ENCODE assay signal across 7 cellular contexts in the genomic region with DNA sequence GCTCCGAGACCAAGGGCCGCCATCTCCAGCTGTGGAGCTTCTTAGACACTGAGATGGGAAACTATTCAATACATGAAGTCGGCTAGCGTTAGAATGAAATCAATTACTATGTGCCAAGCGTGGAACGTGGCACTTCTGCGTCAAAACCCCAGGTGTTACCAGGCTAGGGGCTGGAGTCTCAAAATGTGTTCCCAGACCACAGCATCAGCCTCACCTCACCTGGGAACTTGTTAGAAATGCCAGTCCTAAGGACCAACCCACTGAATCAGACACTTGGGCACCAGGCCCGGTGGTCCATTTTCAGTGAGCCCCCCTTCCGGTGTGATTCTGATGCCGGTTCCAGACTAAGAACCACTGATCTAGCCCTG. TPM values are rescaled to one million over a fixed set of nuclear protein-coding genes. Genes with fewer than 3 reads are reported as not detected.
DNase-seq lines count a peak whose midpoint lies in the region; ATAC-seq lines count a peak whose summit lies in the region.

No MANE protein-coding gene starts in this region.

- no peak for DNase-seq in activated T-helper 1 cell treated with anti-CD3 and anti-CD28 coated beads, Interleukin-12 subunit alpha, Interleukin-12 subunit beta, Interleukin-2, Interleukin-4 antibody, amounts not matched to agents 30 ng/mL and 10 ng/mL and 1 ng/mL, durations not matched to agents 14 hours and 24 hours and 36 hours (ENCODE audit: low spot score)
- DNase-seq in NCI-H1417 treated with DMSO at 0.1 percent for 48 hours (lab: John Stamatoyannopoulos, UW) (no peak), CD1c-positive myeloid dendritic cell (ENCODE audit: extremely low spot score) (no peak)

- H3K27me3 ChIP-seq in HUES48 (ENCODE audit: control insufficient read depth, insufficient read depth, low read length): no peaks in the 10 kb centered on the region

- H3K36me3 ChIP-seq in HUES48 (ENCODE audit: control insufficient read depth, insufficient read depth, low read length): peaks cover 24% of the 10 kb centered on the region

- H3K4me3 Mint-ChIP-seq in activated T-helper 1 cell treated with anti-CD3 and anti-CD28 coated beads, Interleukin-12 subunit alpha, Interleukin-12 subunit beta, Interleukin-2, Interleukin-4 antibody, amounts not matched to agents 30 ng/mL and 10 ng/mL and 1 ng/mL, durations not matched to agents 14 hours and 24 hours and 36 hours: peak overlapping the region; percentile 85
- peak overlapping the region; percentile 88 for H3K4me3 Mint-ChIP-seq in stimulated activated memory B cell treated with anti-CD40 and anti-IgM and Interleukin-4, amounts not matched to agents 10 μg/mL and 1 μg/mL and 100 μg/mL, for 72 hours

- intact Hi-C loops in activated T-helper 1 cell treated with anti-CD3 and anti-CD28 coated beads, Interleukin-12 subunit alpha, Interleukin-12 subunit beta, Interleukin-2, Interleukin-4 antibody, amounts not matched to agents 30 ng/mL and 10 ng/mL and 1 ng/mL, durations not matched to agents 14 hours and 24 hours and 36 hours (cut with micrococcal nuclease): loop anchor here (1.0 kb wide), 1 partner anchor 14 kb away; no protein-coding TSS in a partner anchor

- peaks cover 35% of the 10 kb centered on the region for H3K4me1 ChIP-seq in HUES48 (ENCODE audit: control insufficient read depth, insufficient read depth, low read length)

- H3K9me3 Mint-ChIP-seq in activated T-helper 1 cell treated with anti-CD3 and anti-CD28 coated beads, Interleukin-12 subunit alpha, Interleukin-12 subunit beta, Interleukin-2, Interleukin-4 antibody, amounts not matched to agents 30 ng/mL and 10 ng/mL and 1 ng/mL, durations not matched to agents 14 hours and 24 hours and 36 hours: no peaks in the 10 kb centered on the region
- H3K9me3 Mint-ChIP-seq in stimulated activated memory B cell treated with anti-CD40 and anti-IgM and Interleukin-4, amounts not matched to agents 10 μg/mL and 1 μg/mL and 100 μg/mL, for 72 hours: no peaks in the 10 kb centered on the region

- H3K9ac ChIP-seq in HUES48 (ENCODE audit: low read depth, low read length): no peak overlapping the region

- peaks cover 2% of the 10 kb centered on the region for H3K27me3 Mint-ChIP-seq in activated T-helper 1 cell treated with anti-CD3 and anti-CD28 coated beads, Interleukin-12 subunit alpha, Interleukin-12 subunit beta, Interleukin-2, Interleukin-4 antibody, amounts not matched to agents 30 ng/mL and 10 ng/mL and 1 ng/mL, durations not matched to agents 14 hours and 24 hours and 36 hours (ENCODE audit: insufficient read depth)
- no peaks in the 10 kb centered on the region for H3K27me3 Mint-ChIP-seq in stimulated activated memory B cell treated with anti-CD40 and anti-IgM and Interleukin-4, amounts not matched to agents 10 μg/mL and 1 μg/mL and 100 μg/mL, for 72 hours

- no peaks in the 10 kb centered on the region for H3K9me3 ChIP-seq in HUES48 (ENCODE audit: control insufficient read depth, insufficient read depth, low read length)
- no peaks in the 10 kb centered on the region for H3K9me3 ChIP-seq in iPS-18c (ENCODE audit: control insufficient read depth, insufficient read depth, low read length)

- peak overlapping the region; percentile 90 for H3K27ac Mint-ChIP-seq in activated T-helper 1 cell treated with anti-CD3 and anti-CD28 coated beads, Interleukin-12 subunit alpha, Interleukin-12 subunit beta, Interleukin-2, Interleukin-4 antibody, amounts not matched to agents 30 ng/mL and 10 ng/mL and 1 ng/mL, durations not matched to agents 14 hours and 24 hours and 36 hours
- H3K27ac Mint-ChIP-seq in stimulated activated memory B cell treated with anti-CD40 and anti-IgM and Interleukin-4, amounts not matched to agents 10 μg/mL and 1 μg/mL and 100 μg/mL, for 72 hours: peak overlapping the region; percentile 79

- ATAC-seq in stimulated activated memory B cell treated with anti-CD40 and anti-IgM and Interleukin-4, amounts not matched to agents 10 μg/mL and 1 μg/mL and 100 μg/mL, for 72 hours: no peak
- no peak for ATAC-seq in activated CD4-positive, CD25-positive, alpha-beta regulatory T cell treated with anti-CD3 and anti-CD28 coated beads, Interleukin-2, amount 50 U/mL, for 24 hours

- peak overlapping the region; percentile 100 for H3K27ac ChIP-seq in HUES48 (ENCODE audit: low read depth, low read length)

- H3K4me3 ChIP-seq in HUES48 (ENCODE audit: low read depth, low read length) (peak overlapping the region; percentile 47), iPS-18c (ENCODE audit: insufficient read depth, low read depth, low read length) (peak overlapping the region; percentile 22; the same call in 1 of the 2 replicates)

- H3K36me3 Mint-ChIP-seq in activated T-helper 1 cell treated with anti-CD3 and anti-CD28 coated beads, Interleukin-12 subunit alpha, Interleukin-12 subunit beta, Interleukin-2, Interleukin-4 antibody, amounts not matched to agents 30 ng/mL and 10 ng/mL and 1 ng/mL, durations not matched to agents 14 hours and 24 hours and 36 hours (ENCODE audit: low read depth): peaks cover 25% of the 10 kb centered on the region
- H3K36me3 Mint-ChIP-seq in stimulated activated memory B cell treated with anti-CD40 and anti-IgM and Interleukin-4, amounts not matched to agents 10 μg/mL and 1 μg/mL and 100 μg/mL, for 72 hours: peaks cover 35% of the 10 kb centered on the region

- peaks cover 43% of the 10 kb centered on the region for H3K4me1 Mint-ChIP-seq in activated T-helper 1 cell treated with anti-CD3 and anti-CD28 coated beads, Interleukin-12 subunit alpha, Interleukin-12 subunit beta, Interleukin-2, Interleukin-4 antibody, amounts not matched to agents 30 ng/mL and 10 ng/mL and 1 ng/mL, durations not matched to agents 14 hours and 24 hours and 36 hours (ENCODE audit: low read depth)
- peaks cover 46% of the 10 kb centered on the region for H3K4me1 Mint-ChIP-seq in stimulated activated memory B cell treated with anti-CD40 and anti-IgM and Interleukin-4, amounts not matched to agents 10 μg/mL and 1 μg/mL and 100 μg/mL, for 72 hours

RNA-seq across cellular contexts. Expression of gene SETD1B, which starts 5.0 kb away (rescaled TPM):
- total RNA-seq in activated T-helper 1 cell treated with anti-CD3 and anti-CD28 coated beads, Interleukin-12 subunit alpha, Interleukin-12 subunit beta, Interleukin-2, Interleukin-4 antibody, amounts not matched to agents 30 ng/mL and 10 ng/mL and 1 ng/mL, durations not matched to agents 14 hours and 24 hours and 36 hours: 32.0 and 33.0 TPM in 2 replicates

RNA-seq across cellular contexts. Expression of gene RHOF, which starts 5.3 kb away (rescaled TPM):
- 111 and 112 TPM in 2 replicates for total RNA-seq in activated T-helper 1 cell treated with anti-CD3 and anti-CD28 coated beads, Interleukin-12 subunit alpha, Interleukin-12 subunit beta, Interleukin-2, Interleukin-4 antibody, amounts not matched to agents 30 ng/mL and 10 ng/mL and 1 ng/mL, durations not matched to agents 14 hours and 24 hours and 36 hours

RNA-seq across cellular contexts. Expression of gene HPD, which starts 59.9 kb away (rescaled TPM):
- not detected in 2 replicates for total RNA-seq in activated T-helper 1 cell treated with anti-CD3 and anti-CD28 coated beads, Interleukin-12 subunit alpha, Interleukin-12 subunit beta, Interleukin-2, Interleukin-4 antibody, amounts not matched to agents 30 ng/mL and 10 ng/mL and 1 ng/mL, durations not matched to agents 14 hours and 24 hours and 36 hours
